Comparison of ENCODE assay signal across 16 cellular contexts in genomic region chr1:230112782-230113181, GRCh38. TPM values are rescaled to one million over a fixed set of nuclear protein-coding genes. Genes with fewer than 3 reads are reported as not detected.
A peak's percentile ranks its signal among the peaks of the same experiment; 100 is the strongest.
DNase-seq lines count a peak whose midpoint lies in the region; ATAC-seq and TF ChIP-seq lines count a peak whose summit lies in the region.
"Had no signal": no experiment of that assay in that cellular context is flagged by ENCODE, and none has a peak within 500 bp of the region (broad histone marks: within the 10 kb centered on the region; RNA-seq: fewer than 3 reads in every experiment).

No MANE protein-coding gene starts in this region.

- H3K4me1 ChIP-seq in liver (ENCODE audit: control insufficient read depth in 4 of 4, insufficient read depth in 4 of 4, low read length in 3 of 4) (peaks cover 19 to 51% (median 31%) of the 10 kb centered on the region in 4 donors), stomach smooth muscle (ENCODE audit: control insufficient read depth, insufficient read depth, low read length) (peaks cover 69% of the 10 kb centered on the region)
- H3K4me1 ChIP-seq: parathyroid adenoma had no signal

- no peaks in the 10 kb centered on the region for H3K27me3 Mint-ChIP-seq in activated CD4-positive, alpha-beta T cell treated with anti-CD3 and anti-CD28 coated beads, Interleukin-2, amount 10 ng/mL, durations not matched to agents 24 days and 14 days
- H3K27me3 Mint-ChIP-seq in WTC11 (ENCODE audit: low read depth): no peaks in the 10 kb centered on the region
- H3K27me3 Mint-ChIP-seq: activated naive CD4-positive, alpha-beta T cell treated with anti-CD3 and anti-CD28 coated beads, Interleukin-2, amount 10 ng/mL, durations not matched to agents 7 days and 5 days had no signal

- peak overlapping the region; percentile 31 for H3K27ac Mint-ChIP-seq in activated CD4-positive, alpha-beta T cell treated with anti-CD3 and anti-CD28 coated beads, Interleukin-2, amount 10 ng/mL, durations not matched to agents 24 days and 14 days
- peak overlapping the region; percentile 78 for H3K27ac Mint-ChIP-seq in WTC11
- H3K27ac Mint-ChIP-seq: T-helper 1 cell treated with Interleukin-12 subunit alpha and Interleukin-12 subunit beta and Interleukin-4 antibody, amounts not matched to agents 30 μg/mL and 1 μg/mL, for 36 hours had no signal

- peak overlapping the region; percentile 72 to 83 for H3K27ac ChIP-seq in liver (ENCODE audit: low read depth in 1 of 2, low read length in 2 of 2)
- H3K27ac ChIP-seq in stomach smooth muscle (ENCODE audit: low read length): peak overlapping the region; percentile 46
- H3K27ac ChIP-seq: parathyroid adenoma had no signal

- ATAC-seq in WTC11 (no peak), HG03439 (IDR thresholded peaks at IDR 0.05; ENCODE audit: unreplicated experiment) (no peak), HG03571 (IDR thresholded peaks at IDR 0.05; ENCODE audit: unreplicated experiment) (no peak)
- ATAC-seq: HCT116 had no signal

- H3K4me1 Mint-ChIP-seq in activated CD4-positive, alpha-beta T cell treated with anti-CD3 and anti-CD28 coated beads, Interleukin-2, amount 10 ng/mL, durations not matched to agents 24 days and 14 days: peaks cover 60% of the 10 kb centered on the region
- peaks cover 57% of the 10 kb centered on the region for H3K4me1 Mint-ChIP-seq in WTC11

- CTCF ChIA-PET in WTC11 (lab: Charles Lee): interaction anchor here (2.0 to 6.2 kb wide), 2 partner anchors 7 to 21 kb away, joined by 5 to 30 read pairs; no protein-coding TSS in a partner anchor

- H3K27me3 ChIP-seq in liver (ENCODE audit: control insufficient read depth in 4 of 4, insufficient read depth in 4 of 4, low read length in 3 of 4) (no peaks in the 10 kb centered on the region), stomach smooth muscle (ENCODE audit: control insufficient read depth in 1 of 2, insufficient read depth in 2 of 2, low read length in 2 of 2) (no peaks in the 10 kb centered on the region)

- DNase-seq in activated CD4-positive, alpha-beta T cell treated with anti-CD3 and anti-CD28 coated beads, Interleukin-2, amount 10 ng/mL, durations not matched to agents 24 days and 14 days: no peak
- no peak for DNase-seq in activated CD4-positive, alpha-beta T cell treated with anti-CD3 and anti-CD28 coated beads, Interleukin-2, amount 50 U/mL, for 4 hours
- DNase-seq in WTC11 (ENCODE audit: low spot score) (no peak), occipital lobe (lab: John Stamatoyannopoulos, UW) (no peak)
- DNase-seq: 8988T; activated CD8-positive, alpha-beta memory T cell treated with anti-CD3 and anti-CD28 coated beads for 24 hours; activated naive CD4-positive, alpha-beta T cell treated with anti-CD3 and anti-CD28 coated beads, Interleukin-2, amount 10 ng/mL, durations not matched to agents 7 days and 5 days; Calu3; stimulated activated CD4-positive, alpha-beta T cell treated with anti-CD3 and anti-CD28 coated beads, Interleukin-4, amount 100 ng/mL, for 24 hours had no signal

- 64% methylated on average over 5 of the region's 5 CpGs for WGBS in liver

- TF ChIP-seq CTCF in WTC11 (IDR thresholded peaks at IDR 0.05) (no peak), liver (IDR thresholded peaks at IDR 0.05; ENCODE audit: low read depth, low read length, missing input control) (no peak)

- POLR2A ChIA-PET in WTC11 (lab: Charles Lee): no interaction called here

- H3K9ac ChIP-seq in liver (ENCODE audit: low read depth in 1 of 2, low read length in 2 of 2) (no peak overlapping the region), stomach smooth muscle (ENCODE audit: low read length in 2 of 2) (no peak overlapping the region)
- H3K9ac ChIP-seq: parathyroid adenoma had no signal

- peaks cover 26% of the 10 kb centered on the region for H3K36me3 Mint-ChIP-seq in activated CD4-positive, alpha-beta T cell treated with anti-CD3 and anti-CD28 coated beads, Interleukin-2, amount 10 ng/mL, durations not matched to agents 24 days and 14 days (ENCODE audit: low read depth)
- H3K36me3 Mint-ChIP-seq in WTC11: peaks cover 10% of the 10 kb centered on the region

- intact Hi-C loops in activated CD4-positive, alpha-beta T cell treated with anti-CD3 and anti-CD28 coated beads, Interleukin-2, amount 10 ng/mL, durations not matched to agents 24 days and 14 days (cut with micrococcal nuclease): loop anchor here (5.0 kb wide), 1 partner anchor 55 kb away; no protein-coding TSS in a partner anchor

- H3K9me3 ChIP-seq in liver (ENCODE audit: control insufficient read depth in 4 of 4, low read length in 3 of 4) (no peaks in the 10 kb centered on the region), stomach smooth muscle (ENCODE audit: control insufficient read depth in 2 of 2, low read length in 2 of 2) (no peaks in the 10 kb centered on the region)

- no peak for TF ChIP-seq RAD21 in liver (IDR thresholded peaks at IDR 0.05)

- H3K9me3 Mint-ChIP-seq in activated CD4-positive, alpha-beta T cell treated with anti-CD3 and anti-CD28 coated beads, Interleukin-2, amount 10 ng/mL, durations not matched to agents 24 days and 14 days: no peaks in the 10 kb centered on the region
- H3K9me3 Mint-ChIP-seq in WTC11: no peaks in the 10 kb centered on the region
- H3K9me3 Mint-ChIP-seq: activated naive CD4-positive, alpha-beta T cell treated with anti-CD3 and anti-CD28 coated beads, Interleukin-2, amount 10 ng/mL, durations not matched to agents 7 days and 5 days; T-helper 1 cell treated with Interleukin-12 subunit alpha and Interleukin-12 subunit beta and Interleukin-4 antibody, amounts not matched to agents 30 μg/mL and 1 μg/mL, for 36 hours had no signal

- H3K36me3 ChIP-seq in liver (ENCODE audit: control insufficient read depth in 4 of 4, insufficient read depth in 3 of 4, low read depth in 1 of 4, low read length in 3 of 4) (peaks cover 0 to 3% (median 1%) of the 10 kb centered on the region in 4 donors), stomach smooth muscle (ENCODE audit: control insufficient read depth in 2 of 2, insufficient read depth in 2 of 2, low read length in 2 of 2) (peaks cover 0 to 5% of the 10 kb centered on the region in 2 donors)

- H3K4me3 ChIP-seq in liver (ENCODE audit: low read depth in 1 of 3, low read length in 3 of 3): no peak overlapping the region
- H3K4me3 ChIP-seq in stomach smooth muscle (ENCODE audit: low read length in 2 of 2): no peak overlapping the region

- H3K4me3 Mint-ChIP-seq in activated CD4-positive, alpha-beta T cell treated with anti-CD3 and anti-CD28 coated beads, Interleukin-2, amount 10 ng/mL, durations not matched to agents 24 days and 14 days: no peak overlapping the region
- H3K4me3 Mint-ChIP-seq in WTC11: no peak overlapping the region
- H3K4me3 Mint-ChIP-seq: activated naive CD4-positive, alpha-beta T cell treated with anti-CD3 and anti-CD28 coated beads, Interleukin-2, amount 10 ng/mL, durations not matched to agents 7 days and 5 days; T-helper 1 cell treated with Interleukin-12 subunit alpha and Interleukin-12 subunit beta and Interleukin-4 antibody, amounts not matched to agents 30 μg/mL and 1 μg/mL, for 36 hours had no signal

TF ChIP-seq in WTC11, 78 proteins besides CTCF, POLR2A, EP300 and RAD21:
- TF ChIP-seq GABPB1 (CRISPR knock-in tag; IDR thresholded peaks at IDR 0.05) (no peak), FOXP1 (CRISPR knock-in tag; IDR thresholded peaks at IDR 0.05; ENCODE audit: borderline replicate concordance) (0 out of 2 replicates have a peak, but pooled peaks have one; percentile 10), ATF1 (CRISPR knock-in tag; IDR thresholded peaks at IDR 0.05) (no peak), USF2 (CRISPR knock-in tag; IDR thresholded peaks at IDR 0.05) (no peak)

TF ChIP-seq in liver, 16 proteins besides CTCF, POLR2A, EP300 and RAD21:
- no peak for TF ChIP-seq ATF3 (IDR thresholded peaks at IDR 0.05)
- peak; percentile 19 for TF ChIP-seq MAX (IDR thresholded peaks at IDR 0.05)
- TF ChIP-seq NR2F2 (IDR thresholded peaks at IDR 0.05): peak; percentile 47
- TF ChIP-seq RXRA (IDR thresholded peaks at IDR 0.05): peak; percentile 81 to 94
- TF ChIP-seq HNF4A (conservative IDR thresholded peaks at IDR 0.05): peak; percentile 85 to 87
- peak; percentile 49 for TF ChIP-seq SP1 (IDR thresholded peaks at IDR 0.05)
- TF ChIP-seq ZBTB33 (IDR thresholded peaks at IDR 0.05): no peak
- TF ChIP-seq JUND (IDR thresholded peaks at IDR 0.05): peak in 1 of 2 donors; percentile 13

RNA-seq across cellular contexts. Expression of gene GALNT2, which starts 45.7 kb away (rescaled TPM):
- total RNA-seq in activated CD4-positive, alpha-beta T cell treated with anti-CD3 and anti-CD28 coated beads, Interleukin-2, amount 10 ng/mL, durations not matched to agents 24 days and 14 days: 68.5 and 72.4 TPM in 2 replicates
- total RNA-seq in WTC11 (2021): 74.8 to 84.6 TPM (median 81.9 TPM) in 3 replicates
- total RNA-seq in liver: 100 to 1,000 TPM in 1 of 2 donors, 10 to 100 TPM in 1; 75.8 to 153 TPM
- 100 to 1,000 TPM in 1 of 2 donors, 10 to 100 TPM in 1; 47.5 to 182 TPM for polyA plus RNA-seq in liver
- total RNA-seq in occipital lobe: 32.8 TPM
